In the genomic region with DNA sequence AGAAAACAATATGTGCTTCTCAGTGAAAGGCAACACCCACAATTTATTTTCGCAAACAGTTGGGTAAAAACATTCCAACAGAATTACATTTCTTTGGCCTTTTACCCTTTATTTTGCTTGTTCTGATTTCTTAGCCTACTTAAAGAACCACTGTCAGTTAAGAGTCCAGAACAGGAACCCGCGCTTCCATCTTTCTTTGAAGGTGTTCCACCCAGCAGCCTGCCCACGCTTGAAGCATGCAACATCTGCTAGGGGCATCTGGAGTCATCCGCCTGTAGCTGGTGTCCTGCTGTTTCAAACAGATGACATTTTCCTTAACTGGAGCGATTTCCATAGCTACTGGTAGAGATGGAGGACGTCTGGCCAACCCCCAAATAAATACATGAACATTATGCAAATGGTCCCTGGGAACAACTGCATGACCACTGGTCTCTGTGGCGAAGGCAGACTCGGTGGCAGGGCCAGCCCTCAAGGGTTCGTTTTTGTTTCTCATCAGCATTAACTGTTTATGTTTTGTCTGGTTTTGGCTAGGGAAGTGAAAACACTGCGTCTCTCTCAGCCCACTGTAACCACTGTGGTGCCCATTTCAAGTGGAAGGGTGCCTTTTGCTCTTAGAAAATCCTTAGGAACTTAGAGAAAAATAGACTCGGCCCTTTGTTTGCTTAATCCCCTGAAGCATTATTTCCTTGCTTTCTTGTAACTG, we compare ENCODE assay signal across 8 cellular contexts. TPM values are rescaled to one million over a fixed set of nuclear protein-coding genes. Genes with fewer than 3 reads are reported as not detected.
DNase-seq lines count a peak whose midpoint lies in the region; ATAC-seq, FAIRE-seq and TF ChIP-seq lines count a peak whose summit lies in the region.

No MANE protein-coding gene starts in this region.

- peak; percentile 67 for ATAC-seq in GM18517 (IDR thresholded peaks at IDR 0.05; ENCODE audit: unreplicated experiment)
- peak; percentile 74 for ATAC-seq in HG02588 (IDR thresholded peaks at IDR 0.05; ENCODE audit: unreplicated experiment)

- DNase-seq in RPMI7951 (ENCODE audit: low read depth), result peak; percentile 72
- DNase-seq in myocyte (ENCODE audit: low read depth), result peak; percentile 34
- DNase-seq in NCI-H1092 (lab: John Stamatoyannopoulos, UW), result no peak
- DNase-seq in LoVo (ENCODE audit: low spot score), result no peak
- no peak for DNase-seq in NCI-H2107 (lab: John Stamatoyannopoulos, UW)
- DNase-seq in H54 (ENCODE audit: insufficient read length, low spot score), result no peak

- TF ChIP-seq POLR2A in H54 (IDR thresholded peaks at IDR 0.05; ENCODE audit: low read depth, low read length), result no peak

- FAIRE-seq in H54 (lab: Jason Lieb, UNC), result no peak

RNA-seq across cellular contexts. Expression of gene LAMA4, which starts 51.6 kb away (rescaled TPM):
- 7.6 and 7.7 TPM in 2 replicates for total RNA-seq in RPMI7951 (2014; rRNA removed; shearing (Covaris generic))
- 65.7 and 66.2 TPM in 2 replicates for total RNA-seq in myocyte
- 2.5 TPM for polyA plus RNA-seq in myocyte (2012)

Comparison
In these comparisons a context has a peak if more than half of its experiments do, and no peak if none do; other contexts are left out.
1. DNase-seq: peak in RPMI7951 (single experiment) and myocyte (single experiment); none in NCI-H1092 (single experiment), LoVo (single experiment), NCI-H2107 (single experiment) and H54 (single experiment).